In genomic region chr22:26471522-26471921, GRCh38 we compare ENCODE assay signal across 12 cellular contexts. TPM values are rescaled to one million over a fixed set of nuclear protein-coding genes. Genes with fewer than 3 reads are reported as not detected.
A peak's percentile ranks its signal among the peaks of the same experiment; 100 is the strongest.
DNase-seq lines count a peak whose midpoint lies in the region; ATAC-seq and TF ChIP-seq lines count a peak whose summit lies in the region.
"Had no signal": no experiment of that assay in that cellular context is flagged by ENCODE, and none has a peak within 500 bp of the region (broad histone marks: within the 10 kb centered on the region; RNA-seq: fewer than 3 reads in every experiment).

No MANE protein-coding gene starts in this region.

- no peak overlapping the region for H3K4ac ChIP-seq in IMR-90 (ENCODE audit: low read depth, low read length)

- no peak overlapping the region for H3K18ac ChIP-seq in IMR-90 (ENCODE audit: low read depth, low read length)

- H3K4me1 Mint-ChIP-seq in chondrocyte (ENCODE audit: low read depth), result peaks cover 43% of the 10 kb centered on the region

- no peak overlapping the region for H3K23ac ChIP-seq in IMR-90 (ENCODE audit: low read depth, low read length)

- H2BK120ac ChIP-seq in IMR-90 (ENCODE audit: low read depth, low read length), result no peak overlapping the region

- no peaks in the 10 kb centered on the region for H3K9me3 Mint-ChIP-seq in chondrocyte (ENCODE audit: low read depth)

- no peaks in the 10 kb centered on the region for H3K27me3 Mint-ChIP-seq in chondrocyte (ENCODE audit: low read depth)

- no peak overlapping the region for H4K5ac ChIP-seq in IMR-90 (ENCODE audit: low read depth, low read length)

- no peak overlapping the region for H2AFZ ChIP-seq in IMR-90 (replicated peaks; ENCODE audit: low read length, poor library complexity)

- H2BK15ac ChIP-seq in IMR-90 (ENCODE audit: low read depth, low read length), result no peak overlapping the region

- no peaks in the 10 kb centered on the region for H3K27me3 ChIP-seq in IMR-90 (ENCODE audit: control insufficient read depth, insufficient read depth, low read length)

- no peak for TF ChIP-seq RAD21 in IMR-90 (IDR thresholded peaks at IDR 0.05; ENCODE audit: low read length)

- H4K8ac ChIP-seq in IMR-90 (ENCODE audit: low read depth in 2 of 2, low read length in 2 of 2), result no peak overlapping the region

- H4K20me1 ChIP-seq in IMR-90 (ENCODE audit: insufficient read depth, low read length), result no peaks in the 10 kb centered on the region

- no peak overlapping the region for H2AK5ac ChIP-seq in IMR-90 (ENCODE audit: low read depth, low read length)

- H3K56ac ChIP-seq in IMR-90 (ENCODE audit: extremely low read depth, insufficient read depth, low read length), result no peak overlapping the region

- no peaks in the 10 kb centered on the region for H3K9me3 ChIP-seq in IMR-90 (ENCODE audit: control insufficient read depth, insufficient read depth, low read length)
- no peaks in the 10 kb centered on the region for H3K9me3 ChIP-seq in mucosa of descending colon

- no TSS peak for BruUV-seq in IMR-90 (replicated peaks; lab: Mats Ljungman, UMichigan)

- no peak overlapping the region for H4K91ac ChIP-seq in IMR-90 (ENCODE audit: insufficient read depth, low read depth, low read length)

- no peak overlapping the region for H3K4me2 ChIP-seq in IMR-90 (ENCODE audit: low read depth, low read length)

- H2AK9ac ChIP-seq in IMR-90 (replicated peaks; ENCODE audit: low read depth, low read length, poor library complexity), result no peak overlapping the region

- POLR2A ChIA-PET in IMR-90 (lab: Charles Lee; ENCODE audit: unreplicated experiment), result no interaction called here

- H3K4me3 ChIP-seq in AG10803 (ENCODE audit: low read length) (no peak overlapping the region), IMR-90 (ENCODE audit: insufficient read depth, low read depth, low read length) (no peak overlapping the region), mucosa of descending colon (no peak overlapping the region)

- dilution Hi-C loops in IMR-90 (cut with HindIII; ENCODE audit: low sequenced_read_pairs, unreplicated experiment), result no loop called here

- TF ChIP-seq CTCF in AG10803 (conservative IDR thresholded peaks at IDR 0.05; ENCODE audit: low read length) (no peak), IMR-90 (conservative IDR thresholded peaks at IDR 0.05; ENCODE audit: low read depth, low read length) (no peak), chondrocyte (IDR thresholded peaks at IDR 0.05) (no peak), mucosa of descending colon (IDR thresholded peaks at IDR 0.05) (no peak)

- in situ Hi-C loops in IMR-90 (cut with MboI; ENCODE audit: low sequenced_read_pairs), result no loop called here

- H3K27ac ChIP-seq in IMR-90 (ENCODE audit: insufficient read depth, low read length), result no peak overlapping the region

- H3K4me1 ChIP-seq in IMR-90 (ENCODE audit: control insufficient read depth, insufficient read depth, low read length), result no peaks in the 10 kb centered on the region
- no peaks in the 10 kb centered on the region for H3K4me1 ChIP-seq in mucosa of descending colon (ENCODE audit: low read depth)

- H3K36me3 Mint-ChIP-seq in chondrocyte (ENCODE audit: low read depth), result peaks cover 30% of the 10 kb centered on the region

- H2BK20ac ChIP-seq in IMR-90 (ENCODE audit: low read depth, low read length), result no peak overlapping the region

- H3K79me1 ChIP-seq in IMR-90 (ENCODE audit: low read depth in 1 of 2, low read length in 2 of 2), result peaks cover 0 to 4% of the 10 kb centered on the region in 2 experiments; a peak in 1 of 4 replicates

- CTCF ChIA-PET in IMR-90 (lab: Yijun Ruan, JAX), result no interaction called here

- H3K14ac ChIP-seq in IMR-90 (replicated peaks; ENCODE audit: low read depth, low read length), result no peak overlapping the region

- DNase-seq in AG10803 (ENCODE audit: low read depth) (peak; percentile 76), IMR-90 (peak; percentile 83), chondrocyte (ENCODE audit: low spot score) (no peak), mucosa of descending colon (no peak), AML-193 (lab: John Stamatoyannopoulos, UW) (no peak), SIG-M5 (lab: John Stamatoyannopoulos, UW) (no peak)
- DNase-seq: activated CD4-positive, alpha-beta T cell treated with anti-CD3 and anti-CD28 coated beads, Interleukin-2, amount 50 U/mL, for 48 hours; anterior cingulate cortex; NCI-H1436 treated with DMSO at 0.1 percent for 48 hours; RPMI8226 had no signal

- peak overlapping the region; percentile 22 for H3K4me3 Mint-ChIP-seq in chondrocyte (ENCODE audit: unreplicated experiment)

- H3K9ac ChIP-seq in IMR-90 (ENCODE audit: low read depth, low read length), result no peak overlapping the region

- intact Hi-C loops in IMR-90 (cut with micrococcal nuclease), result no loop called here
- intact Hi-C loops in mucosa of descending colon (cut with DNase I, micrococcal nuclease), result no loop called here

- peaks cover 7% of the 10 kb centered on the region for H3K9me1 ChIP-seq in IMR-90 (ENCODE audit: insufficient read depth, low read length)

- peak overlapping the region; percentile 95 for H3K27ac Mint-ChIP-seq in chondrocyte (ENCODE audit: unreplicated experiment)

- no CpG with 5 or more reads among the region's 5 CpGs for WGBS in IMR-90 (ENCODE audit: extremely low coverage in 2 of 2, insufficient read length in 1 of 2), 2 experiments

- peak; percentile 77 for ATAC-seq in IMR-90 (ENCODE audit: low read depth)
- peak; percentile 59 for ATAC-seq in mucosa of descending colon
- ATAC-seq in HG02852 (IDR thresholded peaks at IDR 0.05; ENCODE audit: unreplicated experiment), result no peak
- ATAC-seq in GM19395 (IDR thresholded peaks at IDR 0.05; ENCODE audit: unreplicated experiment), result no peak

- 0 out of 2 replicates have a peak, but pooled peaks have one; percentile 24 for TF ChIP-seq POLR2A in IMR-90 (IDR thresholded peaks at IDR 0.05; ENCODE audit: low read depth, low read length)

- no peak overlapping the region for H2BK5ac ChIP-seq in IMR-90 (ENCODE audit: low read depth, low read length, poor library complexity, severe bottlenecking)

- H3K36me3 ChIP-seq in IMR-90 (ENCODE audit: control insufficient read depth, insufficient read depth, low read length) (peaks cover 40% of the 10 kb centered on the region), mucosa of descending colon (ENCODE audit: low read depth) (peaks cover 4% of the 10 kb centered on the region)

TF ChIP-seq in IMR-90, 13 proteins besides CTCF, POLR2A, EP300 and RAD21:
- TF ChIP-seq MXI1 (IDR thresholded peaks at IDR 0.05; ENCODE audit: borderline replicate concordance, low read depth, low read length) (no peak), ELK1 (IDR thresholded peaks at IDR 0.05; ENCODE audit: borderline replicate concordance, low read depth, low read length) (no peak), MAFK (IDR thresholded peaks at IDR 0.05; ENCODE audit: low read depth, low read length) (no peak), FOS (IDR thresholded peaks at IDR 0.05; ENCODE audit: low read depth, low read length) (peak; percentile 66; the same call in 1 of the 2 replicates), RFX5 (IDR thresholded peaks at IDR 0.05; ENCODE audit: low read depth, low read length) (no peak), BHLHE40 (IDR thresholded peaks at IDR 0.05; ENCODE audit: low read depth, low read length) (no peak), CHD1 (IDR thresholded peaks at IDR 0.05; ENCODE audit: low read depth, low read length) (no peak), NFE2L2 (IDR thresholded peaks at IDR 0.05; ENCODE audit: low read depth, low read length) (peak; percentile 18; the same call in 1 of the 2 replicates)
- TF ChIP-seq, protein P1, sequence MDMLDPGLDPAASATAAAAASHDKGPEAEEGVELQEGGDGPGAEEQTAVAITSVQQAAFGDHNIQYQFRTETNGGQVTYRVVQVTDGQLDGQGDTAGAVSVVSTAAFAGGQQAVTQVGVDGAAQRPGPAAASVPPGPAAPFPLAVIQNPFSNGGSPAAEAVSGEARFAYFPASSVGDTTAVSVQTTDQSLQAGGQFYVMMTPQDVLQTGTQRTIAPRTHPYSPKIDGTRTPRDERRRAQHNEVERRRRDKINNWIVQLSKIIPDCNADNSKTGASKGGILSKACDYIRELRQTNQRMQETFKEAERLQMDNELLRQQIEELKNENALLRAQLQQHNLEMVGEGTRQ (IDR thresholded peaks at IDR 0.05; ENCODE audit: low read depth, low read length), result no peak

RNA-seq across cellular contexts. Expression of gene HPS4, which starts 12.1 kb away (rescaled TPM):
- total RNA-seq in IMR-90 (2012; rRNA removed) (15.8 and 18.1 TPM in 2 replicates), chondrocyte (26.9 to 29.7 TPM (median 28.2 TPM) in 3 replicates), mucosa of descending colon (10 to 100 TPM; 28.6 to 29.2 (median 28.9) TPM)
- 19.0 and 19.5 TPM in 2 replicates for polyA plus RNA-seq in IMR-90 (2012; rRNA removed)
- polyA plus RNA-seq in IMR-90 (2012; cell fraction: cytosol; rRNA removed), result 7.0 and 11.5 TPM in 2 replicates
- polyA plus RNA-seq in IMR-90 (2012; cell fraction: nucleus; rRNA removed; ENCODE audit: low replicate concordance), result 44.9 and 55.6 TPM in 2 replicates

RNA-seq across cellular contexts. Expression of gene SRRD, which starts 12.2 kb away (rescaled TPM):
- 24.0 and 28.6 TPM in 2 replicates for total RNA-seq in IMR-90 (2012; rRNA removed)
- polyA plus RNA-seq in IMR-90 (2012; rRNA removed), result 15.7 and 18.3 TPM in 2 replicates
- 3.6 and 16.7 TPM in 2 replicates for polyA plus RNA-seq in IMR-90 (2012; cell fraction: cytosol; rRNA removed)
- polyA plus RNA-seq in IMR-90 (2012; cell fraction: nucleus; rRNA removed; ENCODE audit: low replicate concordance), result 1.9 and 12.8 TPM in 2 replicates
- total RNA-seq in chondrocyte, result 21.4 to 27.5 TPM (median 23.2 TPM) in 3 replicates
- 10 to 100 TPM; 11.1 to 19.1 (median 11.2) TPM for total RNA-seq in mucosa of descending colon

RNA-seq across cellular contexts. Expression of gene TFIP11, which starts 40.8 kb away (rescaled TPM):
- total RNA-seq in IMR-90 (2012; rRNA removed) (37.5 and 43.2 TPM in 2 replicates), chondrocyte (30.6 to 34.7 TPM (median 33.3 TPM) in 3 replicates), mucosa of descending colon (10 to 100 TPM; 26.2 to 39.1 (median 34.6) TPM)
- polyA plus RNA-seq in IMR-90 (2012; rRNA removed), result 22.5 and 23.6 TPM in 2 replicates
- 16.0 and 16.7 TPM in 2 replicates for polyA plus RNA-seq in IMR-90 (2012; cell fraction: cytosol; rRNA removed)
- 35.1 and 48.4 TPM in 2 replicates for polyA plus RNA-seq in IMR-90 (2012; cell fraction: nucleus; rRNA removed; ENCODE audit: low replicate concordance)

RNA-seq across cellular contexts. Expression of gene ASPHD2, which starts 42.5 kb away (rescaled TPM):
- total RNA-seq in IMR-90 (2012; rRNA removed) (1.1 and 1.3 TPM in 2 replicates), chondrocyte (5.5 to 6.9 TPM (median 6.8 TPM) in 3 replicates), mucosa of descending colon (1 to 10 TPM; 2.7 to 3.7 (median 3.5) TPM)
- polyA plus RNA-seq in IMR-90 (2012; rRNA removed), result 1.3 and 1.4 TPM in 2 replicates
- 0.71 and 1.7 TPM in 2 replicates for polyA plus RNA-seq in IMR-90 (2012; cell fraction: cytosol; rRNA removed)
- polyA plus RNA-seq in IMR-90 (2012; cell fraction: nucleus; rRNA removed; ENCODE audit: low replicate concordance), result 0.63 and 1.0 TPM in 2 replicates

Comparison
In these comparisons a context has a peak if more than half of its experiments do, and no peak if none do; other contexts are left out.
1. DNase-seq: peak in AG10803 (single experiment) and IMR-90 (single experiment); none in chondrocyte (single experiment), mucosa of descending colon (0 of 3), AML-193 (0 of 2) and SIG-M5 (single experiment).
2. ATAC-seq: peak in IMR-90 (single experiment) and mucosa of descending colon (single experiment); none in HG02852 (single experiment) and GM19395 (single experiment).